In the genomic region with DNA sequence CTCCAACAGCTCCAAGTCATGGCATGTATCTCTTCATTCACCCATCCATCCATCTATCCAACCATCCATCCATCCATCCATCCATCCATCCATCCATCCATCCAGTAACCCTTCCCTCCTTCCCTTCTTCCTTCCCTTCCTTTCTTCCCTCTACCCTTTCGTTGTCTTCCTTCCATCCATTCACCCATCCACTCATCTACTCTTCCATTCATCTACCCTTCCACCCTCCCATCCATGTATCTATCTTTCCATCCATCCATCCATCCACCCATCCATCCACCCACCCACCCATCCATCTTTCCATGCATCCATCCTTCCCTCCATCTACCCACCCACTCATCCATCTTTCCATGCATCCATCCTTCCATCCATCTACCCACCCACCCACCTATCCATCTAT, we compare ENCODE assay signal across 8 cellular contexts.
"Had no signal": no experiment of that assay in that cellular context is flagged by ENCODE, and none has a peak within 500 bp of the region (broad histone marks: within the 10 kb centered on the region; RNA-seq: fewer than 3 reads in every experiment).

No MANE protein-coding gene starts in this region.

- FAIRE-seq: HepG2, HTR-8/SVneo had no signal

- DNase-seq: IMR-90, KBM-7, KG1 had no signal

- H3K4me3 Mint-ChIP-seq: IgD-negative memory B cell had no signal

- H3K27ac ChIP-seq: HL-60, KMS-11 had no signal

- ATAC-seq: HepG2 had no signal

- H3K27ac Mint-ChIP-seq: IgD-negative memory B cell had no signal

- H3K36me3 Mint-ChIP-seq: IgD-negative memory B cell had no signal

- H3K4me1 Mint-ChIP-seq: IgD-negative memory B cell had no signal

- H3K9ac ChIP-seq: KMS-11 had no signal

- H3K4me2 ChIP-seq: KMS-11 had no signal
